8 cellular contexts compared by ENCODE assay signal in the genomic region with DNA sequence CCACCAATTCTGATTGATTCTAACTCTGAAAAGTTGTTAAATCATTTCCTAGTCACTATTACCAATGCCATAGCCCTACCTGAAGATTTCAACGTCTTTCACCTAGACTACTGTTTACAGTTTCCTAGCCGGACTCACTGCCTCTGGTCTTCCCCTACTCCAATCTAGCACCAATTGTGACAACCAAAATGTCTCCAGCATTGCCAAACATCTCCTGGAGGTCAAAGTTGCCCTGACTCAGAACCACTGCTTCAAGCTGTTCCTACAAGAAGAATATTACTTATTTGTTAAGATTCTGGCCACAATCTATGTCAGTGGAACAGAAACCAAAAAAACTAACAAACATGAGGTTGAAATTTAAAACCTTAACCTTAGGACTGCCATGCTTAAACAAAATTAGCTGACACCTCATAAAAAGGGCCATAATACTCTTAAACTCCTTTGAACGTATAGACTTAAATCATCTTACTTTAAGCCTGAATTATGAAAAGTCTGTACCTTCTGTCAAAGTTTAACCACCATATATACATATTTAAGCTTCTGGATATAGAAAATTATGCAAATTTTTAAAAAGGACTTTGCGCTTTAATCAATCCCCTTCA. TPM values are rescaled to one million over a fixed set of nuclear protein-coding genes. Genes with fewer than 3 reads are reported as not detected.
DNase-seq lines count a peak whose midpoint lies in the region; ATAC-seq, FAIRE-seq and TF ChIP-seq lines count a peak whose summit lies in the region.

No MANE protein-coding gene starts in this region.

- H2BK12ac ChIP-seq in mesenchymal stem cell (ENCODE audit: low read length in 2 of 2), result no peak overlapping the region

- peaks cover 7% of the 10 kb centered on the region for H3K36me3 Mint-ChIP-seq in astrocyte (ENCODE audit: low read depth, unreplicated experiment)

- no peak overlapping the region for H3K4ac ChIP-seq in mesenchymal stem cell (ENCODE audit: low read depth in 1 of 2, low read length in 2 of 2)

- CTCF ChIA-PET in A549 (lab: Yijun Ruan, JAX) (interaction anchor here (0.6 to 1.4 kb wide), 8 partner anchors 11 to 1070 kb away, joined by 3 to 6 read pairs (median 3); no protein-coding TSS in a partner anchor), HCT116 (lab: Charles Lee) (interaction anchor here (0.8 to 1.4 kb wide), 2 partner anchors 11 to 506 kb away, joined by 3 to 5 read pairs; no protein-coding TSS in a partner anchor)

- no peak overlapping the region for H2BK120ac ChIP-seq in mesenchymal stem cell (ENCODE audit: low read depth, low read length)

- TF ChIP-seq EP300 in A549 (IDR thresholded peaks at IDR 0.05), result no peak

- peak overlapping the region; percentile 98 for H3K9ac ChIP-seq in HCT116 (ENCODE audit: low read length)
- peak overlapping the region; percentile 96 for H3K9ac ChIP-seq in astrocyte (ENCODE audit: low read length)
- peak overlapping the region; percentile 91 for H3K9ac ChIP-seq in mesenchymal stem cell (ENCODE audit: low read length)

- no peak overlapping the region for H3K27ac Mint-ChIP-seq in astrocyte (ENCODE audit: unreplicated experiment)

- TF ChIP-seq RAD21 in A549 (conservative IDR thresholded peaks at IDR 0.05 in 1 of 2, IDR thresholded peaks at IDR 0.05 in 1 of 2) (no peak), HCT116 (IDR thresholded peaks at IDR 0.05; ENCODE audit: low read depth) (no peak)

- BruUV-seq in HCT116 (replicated peaks; lab: Mats Ljungman, UMichigan), result no TSS peak

- H3K9me3 ChIP-seq in A549, result no peaks in the 10 kb centered on the region
- no peaks in the 10 kb centered on the region for H3K9me3 ChIP-seq in HCT116 (ENCODE audit: control insufficient read depth in 1 of 2, insufficient read depth in 1 of 2, low read depth in 1 of 2, low read length in 2 of 2)
- no peaks in the 10 kb centered on the region for H3K9me3 ChIP-seq in astrocyte (ENCODE audit: insufficient read depth, low read depth, low read length)
- H3K9me3 ChIP-seq in mesenchymal stem cell (ENCODE audit: control insufficient read depth, low read length), result no peaks in the 10 kb centered on the region

- H2AK5ac ChIP-seq in mesenchymal stem cell (ENCODE audit: low read length, severe bottlenecking), result no peak overlapping the region

- H2AFZ ChIP-seq in HCT116 (ENCODE audit: low read depth, low read length, poor library complexity, severe bottlenecking) (no peak overlapping the region), astrocyte (ENCODE audit: low read depth, low read length) (no peak overlapping the region), mesenchymal stem cell (ENCODE audit: low read depth, low read length) (no peak overlapping the region)

- no peak for ATAC-seq in A549
- no peak for ATAC-seq in HCT116
- no peak for ATAC-seq in activated CD4-positive, CD25-positive, alpha-beta regulatory T cell treated with anti-CD3 and anti-CD28 coated beads, Interleukin-2, amount 50 U/mL, for 24 hours

- H3K23ac ChIP-seq in mesenchymal stem cell (ENCODE audit: low read length in 2 of 2), result no peak overlapping the region

- no peak overlapping the region for H3K14ac ChIP-seq in mesenchymal stem cell (ENCODE audit: low read length in 2 of 2)

- peaks cover 15% of the 10 kb centered on the region; the same call in 1 of the 2 replicates for H4K20me1 ChIP-seq in HCT116 (ENCODE audit: insufficient read depth)
- peaks cover 34% of the 10 kb centered on the region for H4K20me1 ChIP-seq in astrocyte (ENCODE audit: insufficient read depth, low read length)

- H2BK15ac ChIP-seq in mesenchymal stem cell (ENCODE audit: low read depth, poor library complexity, severe bottlenecking), result no peak overlapping the region

- H3K27me3 ChIP-seq in HCT116 (ENCODE audit: insufficient read depth, low read length) (no peaks in the 10 kb centered on the region), astrocyte (ENCODE audit: insufficient read depth, low read length) (no peaks in the 10 kb centered on the region), mesenchymal stem cell (ENCODE audit: control insufficient read depth in 1 of 2, insufficient read depth in 1 of 2, low read length in 2 of 2) (no peaks in the 10 kb centered on the region)

- H3K27ac ChIP-seq in A549 (no peak overlapping the region), HCT116 (ENCODE audit: low read depth, low read length) (no peak overlapping the region; the same call in 1 of the 2 replicates), astrocyte (ENCODE audit: low read depth, low read length) (peak overlapping the region; percentile 85), mesenchymal stem cell (ENCODE audit: low read length, poor library complexity, severe bottlenecking) (no peak overlapping the region)

- no peak overlapping the region for H4K91ac ChIP-seq in mesenchymal stem cell (ENCODE audit: low read length)

- H3K4me3 Mint-ChIP-seq in astrocyte (ENCODE audit: unreplicated experiment), result peak overlapping the region; percentile 92

- RAD21 ChIA-PET in HCT116 (lab: Charles Lee; ENCODE audit: low non-redundant PET in 1 of 2, low total read pairs in 2 of 2, uncharacterized antibody in 2 of 2, unreplicated experiment in 2 of 2), result no interaction called here

- peak overlapping the region; percentile 95 for H3K4me3 ChIP-seq in A549
- H3K4me3 ChIP-seq in HCT116 (replicated peaks in 1 of 2; ENCODE audit: low read depth in 1 of 2, low read length in 2 of 2), result peak overlapping the region; percentile 87 to 92
- H3K4me3 ChIP-seq in astrocyte (ENCODE audit: insufficient read depth, low read depth, low read length), result peak overlapping the region; percentile 77
- H3K4me3 ChIP-seq in mesenchymal stem cell (ENCODE audit: insufficient read depth in 1 of 2, low read depth in 1 of 2, low read length in 2 of 2), result peak overlapping the region in 1 of 2 experiments; percentile 81

- H3K79me2 ChIP-seq in HCT116 (ENCODE audit: insufficient read depth, low read length) (peaks cover 67% of the 10 kb centered on the region), astrocyte (ENCODE audit: insufficient read depth, low read length) (peaks cover 66% of the 10 kb centered on the region)

- H3K4me2 ChIP-seq in A549, result peak overlapping the region; percentile 95
- H3K4me2 ChIP-seq in HCT116 (ENCODE audit: low read length), result peak overlapping the region; percentile 78
- peak overlapping the region; percentile 89 for H3K4me2 ChIP-seq in astrocyte (ENCODE audit: low read length)
- H3K4me2 ChIP-seq in mesenchymal stem cell (ENCODE audit: low read length, poor library complexity, severe bottlenecking), result peak overlapping the region; percentile 47

- no peak overlapping the region for H2BK5ac ChIP-seq in mesenchymal stem cell (ENCODE audit: low read depth, low read length, poor library complexity, severe bottlenecking)

- no peak for DNase-seq in A549 (ENCODE audit: low read depth in 1 of 2, low spot score in 1 of 2)
- no peak for DNase-seq in HCT116 (ENCODE audit: low read depth, low spot score)
- peak; percentile 43 for DNase-seq in astrocyte (ENCODE audit: low read depth)
- DNase-seq in mesenchymal stem cell, result peak; percentile 87
- no peak for DNase-seq in inferior parietal cortex (ENCODE audit: extremely low spot score)
- DNase-seq in cerebellum (ENCODE audit: low spot score), result no peak
- DNase-seq in hippocampal formation (lab: John Stamatoyannopoulos, UW), result no peak

- peaks cover 14% of the 10 kb centered on the region for H3K4me1 Mint-ChIP-seq in astrocyte (ENCODE audit: low read depth, unreplicated experiment)

- POLR2A ChIA-PET in A549 (lab: Yijun Ruan, JAX) (interaction anchor here (0.7 kb wide), 1 partner anchor 278 kb away, joined by 3 read pairs; the partner anchor contains the start of gene UBE2K), HCT116 (lab: Charles Lee) (no interaction called here)

- H3K4me1 ChIP-seq in A549 (peaks cover 25% of the 10 kb centered on the region), HCT116 (ENCODE audit: control insufficient read depth in 1 of 2, insufficient read depth in 2 of 2, low read length in 2 of 2) (peaks cover 8 to 30% of the 10 kb centered on the region in 2 experiments), astrocyte (ENCODE audit: insufficient read depth, low read length) (peaks cover 21% of the 10 kb centered on the region), mesenchymal stem cell (ENCODE audit: control insufficient read depth, insufficient read depth, low read depth, low read length) (peaks cover 5% of the 10 kb centered on the region)

- no peak overlapping the region for H3K18ac ChIP-seq in mesenchymal stem cell (ENCODE audit: low read depth in 1 of 2, low read length in 2 of 2)

- no peak overlapping the region for H4K8ac ChIP-seq in mesenchymal stem cell (ENCODE audit: low read length)

- H3K9me2 ChIP-seq in HCT116 (ENCODE audit: insufficient read depth), result no peaks in the 10 kb centered on the region

- no peaks in the 10 kb centered on the region for H3K27me3 Mint-ChIP-seq in astrocyte (ENCODE audit: low read depth, unreplicated experiment)

- WGBS in A549 (ENCODE audit: missing lambda C conversion rate), result 71% methylated on average over 4 of the region's 4 CpGs
- WGBS in mesenchymal stem cell, result 88% methylated on average over 4 of the region's 4 CpGs

- TF ChIP-seq POLR2A in A549 (IDR thresholded peaks at IDR 0.05; ENCODE audit: low read length) (no peak), HCT116 (IDR thresholded peaks at IDR 0.05; ENCODE audit: borderline replicate concordance, extremely low read depth, insufficient read depth, insufficient read length) (no peak)

- H3K79me1 ChIP-seq in mesenchymal stem cell (replicated peaks; ENCODE audit: low read length, poor library complexity, severe bottlenecking), result no peaks in the 10 kb centered on the region

- peaks cover 15 to 30% of the 10 kb centered on the region in 2 experiments for H3K36me3 ChIP-seq in HCT116 (ENCODE audit: control insufficient read depth in 1 of 2, insufficient read depth in 2 of 2, low read length in 2 of 2)
- peaks cover 11% of the 10 kb centered on the region for H3K36me3 ChIP-seq in astrocyte (ENCODE audit: insufficient read depth, low read length)
- H3K36me3 ChIP-seq in mesenchymal stem cell (ENCODE audit: control insufficient read depth in 1 of 2, insufficient read depth in 2 of 2, low read depth in 1 of 2, low read length in 2 of 2), result peaks cover 13 to 33% of the 10 kb centered on the region in 2 experiments

- no peaks in the 10 kb centered on the region for H3K9me3 Mint-ChIP-seq in astrocyte (ENCODE audit: unreplicated experiment)

- intact Hi-C loops in HCT116 (cut with micrococcal nuclease), result loop anchor here (1.0 to 5.0 kb wide), 7 partner anchors 79 to 517 kb away; partner anchors contain the start of genes LIAS, RPL9, SMIM14 and UBE2K

- TF ChIP-seq CTCF in A549 (IDR thresholded peaks at IDR 0.05), result no peak
- no peak for TF ChIP-seq CTCF in HCT116 (IDR thresholded peaks at IDR 0.05 in 2 of 3, conservative IDR thresholded peaks at IDR 0.05 in 1 of 3; ENCODE audit: borderline replicate concordance in 1 of 3, insufficient read depth in 1 of 3, low read depth in 2 of 3, low read length in 2 of 3)
- no peak for TF ChIP-seq CTCF in astrocyte (IDR thresholded peaks at IDR 0.05; ENCODE audit: insufficient read depth, low read depth, low read length)

- FAIRE-seq in A549 (lab: Jason Lieb, UNC) (no peak), astrocyte (lab: Jason Lieb, UNC) (no peak)

RNA-seq across cellular contexts. Expression of gene PDS5A, which starts 2.1 kb away (rescaled TPM):
- polyA plus RNA-seq in A549 (2011; rRNA removed), result 87.5 and 90.0 TPM in 2 replicates
- 13.8 and 15.0 TPM in 2 replicates for polyA plus RNA-seq in A549 (2012; cell fraction: cytosol; rRNA removed)
- 8.2 and 11.9 TPM in 2 replicates for polyA plus RNA-seq in A549 (2012; cell fraction: nucleus; rRNA removed)
- 30.7 to 34.6 TPM (median 33.0 TPM) in 3 replicates for polyA plus RNA-seq in A549 (2017; fragmentation: RNase III; extraction: RNeasy Plus Mini Kit Qiagen cat#74134 plus additional on column Dnase treatment)
- 64.9 and 101 TPM in 2 replicates for polyA minus RNA-seq in A549 (2011; rRNA and poly(A)+ RNA removed)
- total RNA-seq in HCT116 (2021; ENCODE audit: unreplicated experiment), result 98.3 TPM
- polyA plus RNA-seq in HCT116 (2012), result 23.9 and 32.0 TPM in 2 replicates
- 49.5 and 55.9 TPM in 2 replicates for total RNA-seq in astrocyte
- 25.3 TPM for polyA plus RNA-seq in mesenchymal stem cell (2013, experiment 1 of 2)
- 25.6 TPM for polyA plus RNA-seq in mesenchymal stem cell (2013, experiment 2 of 2)
- 86.9 TPM for total RNA-seq in cerebellum

Comparison
In these comparisons a context has a peak if more than half of its experiments do, and no peak if none do; other contexts are left out.
1. DNase-seq: peak in astrocyte (single experiment) and mesenchymal stem cell (single experiment); none in A549 (0 of 2), HCT116 (single experiment), inferior parietal cortex (single experiment), cerebellum (single experiment) and hippocampal formation (0 of 2).
2. Peak in every context shown above with its lines, with median percentiles within 50 percentile points of each other: H3K4me2 ChIP-seq and H3K9ac ChIP-seq.